In the genomic region with DNA sequence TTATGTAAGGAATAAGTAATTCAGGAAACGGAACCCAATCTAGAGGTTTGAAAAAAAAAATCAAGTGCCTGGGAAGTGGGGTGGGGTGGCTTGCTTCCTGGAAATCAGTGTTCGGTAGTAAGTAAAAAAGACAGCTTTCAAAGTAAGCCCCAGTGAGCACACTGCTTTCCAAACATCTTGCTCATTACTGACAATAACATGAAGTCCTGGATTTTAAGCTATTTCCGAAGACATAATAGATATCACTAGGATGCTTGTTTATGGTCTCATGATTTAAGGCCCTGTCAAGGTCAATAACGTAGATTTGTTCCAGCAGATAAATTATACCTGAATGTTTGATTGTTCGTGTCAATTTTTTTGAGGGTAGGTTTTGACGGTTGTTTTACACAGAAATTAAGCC, we compare ENCODE assay signal across 8 cellular contexts. TPM values are rescaled to one million over a fixed set of nuclear protein-coding genes. Genes with fewer than 3 reads are reported as not detected.
DNase-seq lines count a peak whose midpoint lies in the region; ATAC-seq and TF ChIP-seq lines count a peak whose summit lies in the region.

No MANE protein-coding gene starts in this region.

- TF ChIP-seq CTCF in RWPE2 (IDR thresholded peaks at IDR 0.05; ENCODE audit: poor library complexity, severe bottlenecking) (no peak), esophagus squamous epithelium (IDR thresholded peaks at IDR 0.05) (no peak), psoas muscle (IDR thresholded peaks at IDR 0.05) (no peak)

- H3K27me3 ChIP-seq in RWPE2 (ENCODE audit: insufficient read depth, poor library complexity, severe bottlenecking): no peaks in the 10 kb centered on the region
- H3K27me3 ChIP-seq in esophagus squamous epithelium: no peaks in the 10 kb centered on the region
- H3K27me3 ChIP-seq in psoas muscle (ENCODE audit: insufficient read depth in 3 of 3, low read length in 2 of 3): peaks cover 0 to 35% (median 0%) of the 10 kb centered on the region in 3 donors

- TF ChIP-seq POLR2A in esophagus squamous epithelium (IDR thresholded peaks at IDR 0.05): no peak

- H3K9ac ChIP-seq in ES-I3 (ENCODE audit: low read depth, low read length): peak overlapping the region; percentile 75; the same call in 1 of the 2 replicates

- H3K27ac ChIP-seq in RWPE2 (ENCODE audit: poor library complexity, severe bottlenecking) (peak overlapping the region; percentile 95), esophagus squamous epithelium (peak overlapping the region; percentile 91 to 98 (median 96)), psoas muscle (peak overlapping the region; percentile 75)

- DNase-seq in RWPE2 (ENCODE audit: low spot score): no peak
- no peak for DNase-seq in esophagus squamous epithelium (lab: John Stamatoyannopoulos, UW)
- no peak for DNase-seq in psoas muscle
- no peak for DNase-seq in NCI-H1417 treated with DMSO at 0.1 percent for 48 hours (lab: John Stamatoyannopoulos, UW)
- DNase-seq in GF-D8 (lab: John Stamatoyannopoulos, UW): no peak
- DNase-seq in NCI-H345 treated with DMSO at 0.1 percent for 48 hours (lab: John Stamatoyannopoulos, UW; ENCODE audit: unreplicated experiment): no peak

- H3K36me3 ChIP-seq in ES-I3 (ENCODE audit: insufficient read depth, low read length): no peaks in the 10 kb centered on the region
- no peaks in the 10 kb centered on the region for H3K36me3 ChIP-seq in RWPE2 (ENCODE audit: low read depth)
- no peaks in the 10 kb centered on the region for H3K36me3 ChIP-seq in esophagus squamous epithelium
- no peaks in the 10 kb centered on the region for H3K36me3 ChIP-seq in psoas muscle (ENCODE audit: insufficient read depth in 1 of 2, low read depth in 1 of 2)

- ATAC-seq in RWPE2 (ENCODE audit: low read depth) (no peak), psoas muscle (no peak), HG02610 (IDR thresholded peaks at IDR 0.05; ENCODE audit: unreplicated experiment) (no peak)

- intact Hi-C loops in esophagus squamous epithelium (cut with DNase I): no loop called here
- intact Hi-C loops in psoas muscle (cut with DNase I): no loop called here

- H3K4me3 ChIP-seq in RWPE2 (ENCODE audit: severe bottlenecking) (peak overlapping the region; percentile 64), esophagus squamous epithelium (peak overlapping the region; percentile 70 to 93 (median 86)), psoas muscle (peak overlapping the region; percentile 73)

- 24 to 26% methylated on average over 6 of the region's 6 CpGs for WGBS in esophagus squamous epithelium, 2 donors
- WGBS in psoas muscle, 3 donors: 18 to 33% (median 21%) methylated on average over 6 of the region's 6 CpGs

- H3K4me1 ChIP-seq in ES-I3 (ENCODE audit: insufficient read depth, low read length): peaks cover 3% of the 10 kb centered on the region; the same call in 1 of the 2 replicates
- peaks cover 30% of the 10 kb centered on the region for H3K4me1 ChIP-seq in RWPE2 (ENCODE audit: insufficient read depth, poor library complexity, severe bottlenecking)
- H3K4me1 ChIP-seq in esophagus squamous epithelium: peaks cover 9 to 56% (median 15%) of the 10 kb centered on the region in 3 donors
- peaks cover 7% of the 10 kb centered on the region for H3K4me1 ChIP-seq in psoas muscle

- no peaks in the 10 kb centered on the region for H3K9me3 ChIP-seq in ES-I3 (ENCODE audit: control insufficient read depth, insufficient read depth, low read length)
- no peaks in the 10 kb centered on the region for H3K9me3 ChIP-seq in RWPE2 (ENCODE audit: severe bottlenecking)
- H3K9me3 ChIP-seq in esophagus squamous epithelium: no peaks in the 10 kb centered on the region
- no peaks in the 10 kb centered on the region for H3K9me3 ChIP-seq in psoas muscle

RNA-seq across cellular contexts. Expression of gene STAMBPL1, which starts 1.3 kb away (rescaled TPM):
- total RNA-seq in esophagus squamous epithelium (10 to 100 TPM in 2 of 4 donors, 1 to 10 TPM in 2; 3.5 to 21.0 (median 7.6) TPM), psoas muscle (1 to 10 TPM in 3 of 4 donors, under 1 TPM in 1; 0.90 to 1.4 (median 1.0) TPM)
- polyA plus RNA-seq in psoas muscle: under 1 TPM; 0.23 to 0.92 (median 0.51) TPM

RNA-seq across cellular contexts. Expression of gene ANKRD22, which starts 29.7 kb away (rescaled TPM):
- total RNA-seq in esophagus squamous epithelium (10 to 100 TPM; 26.3 to 43.5 (median 31.5) TPM), psoas muscle (not detected)
- under 1 TPM in 2 of 3 donors, not detected in 1; 0.01 to 0.05 TPM for polyA plus RNA-seq in psoas muscle

Comparison
In these comparisons a context has a peak if more than half of its experiments do, and no peak if none do; other contexts are left out.
1. RNA of gene ANKRD22, which starts 29.7 kb away (total RNA-seq): 26.3 to 43.5 TPM in esophagus squamous epithelium; not detected in psoas muscle; every median in the first group is over 10 times any median in the second.
2. Peak in every context shown above with its lines, with median percentiles within 50 percentile points of each other: H3K27ac ChIP-seq and H3K4me3 ChIP-seq.